24 cellular contexts compared by ENCODE assay signal in genomic region chr11:71843858-71844257, GRCh38. TPM values are rescaled to one million over a fixed set of nuclear protein-coding genes. Genes with fewer than 3 reads are reported as not detected.
DNase-seq lines count a peak whose midpoint lies in the region; ATAC-seq and TF ChIP-seq lines count a peak whose summit lies in the region.
"Had no signal": no experiment of that assay in that cellular context is flagged by ENCODE, and none has a peak within 500 bp of the region (broad histone marks: within the 10 kb centered on the region; RNA-seq: fewer than 3 reads in every experiment).

No MANE protein-coding gene starts in this region.

- no peak overlapping the region for H3K23ac ChIP-seq in trophoblast cell (ENCODE audit: low read length)

- no peak overlapping the region for H3K18ac ChIP-seq in trophoblast cell (ENCODE audit: low read length)

- H3K36me3 ChIP-seq in GM23338 (ENCODE audit: insufficient read depth): no peaks in the 10 kb centered on the region
- no peaks in the 10 kb centered on the region for H3K36me3 ChIP-seq in Panc1 (ENCODE audit: control insufficient read depth, insufficient read depth, low read length)
- H3K36me3 ChIP-seq in iPS DF 6.9 (ENCODE audit: control insufficient read depth, insufficient read depth, low read length): no peaks in the 10 kb centered on the region
- H3K36me3 ChIP-seq in spleen: no peaks in the 10 kb centered on the region
- H3K36me3 ChIP-seq in right atrium auricular region: no peaks in the 10 kb centered on the region
- H3K36me3 ChIP-seq in trophoblast cell (ENCODE audit: control insufficient read depth in 1 of 2, insufficient read depth in 2 of 2, low read length in 2 of 2): no peaks in the 10 kb centered on the region

- H3K27ac ChIP-seq in GM23338 (ENCODE audit: low read depth) (peak overlapping the region; percentile 32; the same call in 1 of the 2 replicates), Panc1 (ENCODE audit: low read length) (no peak overlapping the region), iPS DF 6.9 (ENCODE audit: low read length) (no peak overlapping the region), spleen (no peak overlapping the region), right atrium auricular region (no peak overlapping the region), trophoblast cell (ENCODE audit: low read depth, low read length) (no peak overlapping the region)

- H3K4me1 ChIP-seq in GM23338 (ENCODE audit: insufficient read depth) (peaks cover 16% of the 10 kb centered on the region), Panc1 (ENCODE audit: control insufficient read depth, insufficient read depth, low read length) (no peaks in the 10 kb centered on the region), iPS DF 6.9 (ENCODE audit: control insufficient read depth, insufficient read depth, low read length) (no peaks in the 10 kb centered on the region), spleen (no peaks in the 10 kb centered on the region), right atrium auricular region (no peaks in the 10 kb centered on the region), trophoblast cell (ENCODE audit: control insufficient read depth in 1 of 2, insufficient read depth in 2 of 2, low read length in 2 of 2) (no peaks in the 10 kb centered on the region)

- CTCF ChIA-PET in Panc1 (lab: Charles Lee): no interaction called here

- no CpG with 5 or more reads among the region's 15 CpGs for WGBS in iPS DF 6.9 (ENCODE audit: insufficient coverage, insufficient read length)
- 84 to 100% (median 88%) methylated on average over 9 to 15 of the region's 15 CpGs for WGBS in spleen, 5 donors
- no CpG with 5 or more reads among the region's 15 CpGs for WGBS in trophoblast cell (ENCODE audit: extremely low coverage, insufficient coverage, insufficient read length)

- no peaks in the 10 kb centered on the region for H3K9me2 ChIP-seq in GM23338 (ENCODE audit: insufficient read depth)

- H4K91ac ChIP-seq in trophoblast cell (ENCODE audit: low read depth, low read length): no peak overlapping the region

- H2BK120ac ChIP-seq in trophoblast cell (ENCODE audit: insufficient read depth, low read length, poor library complexity): no peak overlapping the region

- H3K79me2 ChIP-seq in GM23338 (replicated peaks; ENCODE audit: insufficient read depth) (no peaks in the 10 kb centered on the region), trophoblast cell (ENCODE audit: control insufficient read depth, insufficient read depth, low read length, poor library complexity) (no peaks in the 10 kb centered on the region)

- no peak overlapping the region; the same call in 1 of the 2 replicates for H3K27ac Mint-ChIP-seq in GM23338
- H3K27ac Mint-ChIP-seq: CD4-positive, alpha-beta T cell; HFFc6 had no signal

- ATAC-seq in GM23338 (peak; percentile 96), Panc1 (0 out of 2 replicates have a peak, but pooled peaks have one; percentile 26)

- DNase-seq in GM23338 (ENCODE audit: low spot score) (peak; percentile 62), Panc1 (ENCODE audit: low read depth, low spot score) (no peak), iPS DF 6.9 (ENCODE audit: low read depth, low spot score) (peak; percentile 18), spleen (peak; percentile 64), right atrium auricular region (ENCODE audit: low spot score) (no peak), trophoblast cell (no peak)
- DNase-seq in activated CD4-positive, alpha-beta T cell treated with anti-CD3 and anti-CD28 coated beads for 4 hours: no peak
- DNase-seq: Caco-2; CD4-positive, alpha-beta T cell; GOT3; HFFc6; MM.1S; NCI-H1092 treated with DMSO at 0.1 percent for 48 hours; NCI-H146; NCI-H2029 treated with DMSO at 0.1 percent for 48 hours; NCI-H2171 treated with DMSO at 0.1 percent for 48 hours; NCI-H446; NCI-H69; NK-92 treated with Interleukin-12 subunit alpha and Interleukin-12 subunit beta, amount 100 ng/mL, for 24 hours; Right ventricle myocardium superior had no signal

- no peak for TF ChIP-seq CTCF in GM23338 (conservative IDR thresholded peaks at IDR 0.05; ENCODE audit: low read depth in 2 of 2)
- no peak for TF ChIP-seq CTCF in Panc1 (IDR thresholded peaks at IDR 0.05)
- no peak for TF ChIP-seq CTCF in spleen (IDR thresholded peaks at IDR 0.05 in 8 of 11, conservative IDR thresholded peaks at IDR 0.05 in 3 of 11)
- no peak for TF ChIP-seq CTCF in right atrium auricular region (IDR thresholded peaks at IDR 0.05)

- H4K8ac ChIP-seq in trophoblast cell (ENCODE audit: low read depth, low read length): no peak overlapping the region

- H3K27me3 Mint-ChIP-seq in GM23338 (ENCODE audit: insufficient read depth, low read depth, poor library complexity): no peaks in the 10 kb centered on the region
- H3K27me3 Mint-ChIP-seq: CD4-positive, alpha-beta T cell had no signal

- peaks cover 5% of the 10 kb centered on the region; the same call in 1 of the 3 replicates for H3K36me3 Mint-ChIP-seq in GM23338 (ENCODE audit: low read depth)

- no peak overlapping the region for H2BK12ac ChIP-seq in trophoblast cell (ENCODE audit: low read length)

- no peak overlapping the region for H3K9ac ChIP-seq in trophoblast cell (ENCODE audit: low read length)

- H3K4me3 Mint-ChIP-seq in GM23338: no peak overlapping the region
- H3K4me3 Mint-ChIP-seq: CD4-positive, alpha-beta T cell; HFFc6 had no signal

- no peaks in the 10 kb centered on the region for H4K20me1 ChIP-seq in GM23338 (replicated peaks; ENCODE audit: insufficient read depth)

- peak overlapping the region; percentile 11; the same call in 1 of the 2 replicates for H3K4me2 ChIP-seq in GM23338
- no peak overlapping the region for H3K4me2 ChIP-seq in trophoblast cell (ENCODE audit: low read length)

- peaks cover 8% of the 10 kb centered on the region; the same call in 2 of the 3 replicates for H3K9me3 Mint-ChIP-seq in GM23338
- H3K9me3 Mint-ChIP-seq: HFFc6 had no signal

- in situ Hi-C loops in Panc1 (cut with HindIII; ENCODE audit: low pct_unique_long_range_greater_than_20kb, low sequenced_read_pairs): no loop called here

- no peak overlapping the region for H4K12ac ChIP-seq in trophoblast cell (ENCODE audit: low read depth, low read length)

- no peak overlapping the region for H3K14ac ChIP-seq in trophoblast cell (ENCODE audit: low read length)

- H3K27me3 ChIP-seq in GM23338 (ENCODE audit: insufficient read depth) (no peaks in the 10 kb centered on the region), Panc1 (ENCODE audit: control insufficient read depth, insufficient read depth, low read length) (no peaks in the 10 kb centered on the region), iPS DF 6.9 (ENCODE audit: control insufficient read depth, insufficient read depth, low read length) (no peaks in the 10 kb centered on the region), spleen (replicated peaks in 1 of 7) (no peaks in the 10 kb centered on the region), right atrium auricular region (no peaks in the 10 kb centered on the region), trophoblast cell (ENCODE audit: insufficient read depth, low read length) (no peaks in the 10 kb centered on the region)

- no peak for TF ChIP-seq POLR2A in spleen (IDR thresholded peaks at IDR 0.05)

- H3K4me3 ChIP-seq in GM23338: peak overlapping the region; percentile 4; the same call in 1 of the 2 replicates
- H3K4me3 ChIP-seq in Panc1 (ENCODE audit: low read depth in 2 of 2, low read length in 2 of 2): no peak overlapping the region
- H3K4me3 ChIP-seq in iPS DF 6.9 (ENCODE audit: low read length): no peak overlapping the region
- H3K4me3 ChIP-seq in spleen: no peak overlapping the region
- H3K4me3 ChIP-seq in right atrium auricular region: no peak overlapping the region
- H3K4me3 ChIP-seq in trophoblast cell (ENCODE audit: low read depth, low read length): no peak overlapping the region

- H3K4me1 Mint-ChIP-seq in GM23338: peaks cover 19% of the 10 kb centered on the region

- H2AFZ ChIP-seq in GM23338: peak overlapping the region; percentile 90
- H2AFZ ChIP-seq in trophoblast cell (ENCODE audit: insufficient read depth, low read length, poor library complexity): no peak overlapping the region

- H3K4ac ChIP-seq in trophoblast cell (ENCODE audit: low read depth, low read length): no peak overlapping the region

- H2BK5ac ChIP-seq in trophoblast cell (ENCODE audit: low read depth, low read length, poor library complexity): no peak overlapping the region

- H2AK5ac ChIP-seq in trophoblast cell (ENCODE audit: low read length): no peak overlapping the region

- H3F3A ChIP-seq in GM23338 (replicated peaks; ENCODE audit: low read depth): no peaks in the 10 kb centered on the region

- BruUV-seq in Panc1 (replicated peaks; lab: Mats Ljungman, UMichigan): no TSS peak

- no peaks in the 10 kb centered on the region for H3K79me1 ChIP-seq in trophoblast cell (ENCODE audit: low read length)

- POLR2A ChIA-PET in Panc1 (lab: Charles Lee): no interaction called here

- H3K9me3 ChIP-seq in Panc1 (ENCODE audit: control insufficient read depth, insufficient read depth, low read depth, low read length): no peaks in the 10 kb centered on the region
- no peaks in the 10 kb centered on the region for H3K9me3 ChIP-seq in iPS DF 6.9 (ENCODE audit: control insufficient read depth, insufficient read depth, low read length)
- peaks cover 0 to 11% (median 0%) of the 10 kb centered on the region in 8 donors for H3K9me3 ChIP-seq in spleen
- no peaks in the 10 kb centered on the region for H3K9me3 ChIP-seq in right atrium auricular region
- H3K9me3 ChIP-seq in trophoblast cell (ENCODE audit: insufficient read depth, low read depth, low read length): no peaks in the 10 kb centered on the region

- intact Hi-C loops in Panc1 (cut with micrococcal nuclease; ENCODE audit: unreplicated experiment): no loop called here
- intact Hi-C loops in spleen (cut with DNase I; ENCODE audit: low total_unique reads): no loop called here

TF ChIP-seq in GM23338, 12 proteins besides CTCF, POLR2A, EP300 and RAD21:
- TF ChIP-seq ZNF114 (CRISPR knock-in tag; IDR thresholded peaks at IDR 0.05) (no peak), NANOG (IDR thresholded peaks at IDR 0.05; ENCODE audit: borderline replicate concordance) (0 out of 2 replicates have a peak, but pooled peaks have one; percentile 26)

RNA-seq across cellular contexts. Expression of gene DEFB108B, which starts 10.9 kb away (rescaled TPM):
- not detected in 2 replicates for total RNA-seq in GM23338 (2014; rRNA removed; shearing (Covaris generic))
- polyA plus RNA-seq in GM23338 (2016; fragmentation: Nextera tagmentation; extraction: Ambion mirVana) (not detected in 2 replicates), spleen (not detected)
- total RNA-seq in Panc1 (2021; ENCODE audit: unreplicated experiment) (not detected), spleen (not detected), right atrium auricular region (not detected)
- not detected for polyA plus RNA-seq in Panc1 (2012; ENCODE audit: insufficient read length)
- polyA plus RNA-seq in trophoblast cell (2013): not detected in 2 replicates
- total RNA-seq: Caco-2; CD4-positive, alpha-beta T cell; HFFc6; HT-29; LHCN-M2; OCI-LY7; Right ventricle myocardium superior had no signal
- polyA plus RNA-seq: BJ had no signal

RNA-seq across cellular contexts. Expression of gene DEFB131B, which starts 34.4 kb away (rescaled TPM):
- not detected in 2 replicates for total RNA-seq in GM23338 (2014; rRNA removed; shearing (Covaris generic))
- polyA plus RNA-seq in GM23338 (2016; fragmentation: Nextera tagmentation; extraction: Ambion mirVana) (not detected in 2 replicates), spleen (not detected)
- total RNA-seq in Panc1 (2021; ENCODE audit: unreplicated experiment) (not detected), spleen (not detected), right atrium auricular region (not detected)
- polyA plus RNA-seq in Panc1 (2012; ENCODE audit: insufficient read length): not detected
- polyA plus RNA-seq in trophoblast cell (2013): not detected in 2 replicates
- total RNA-seq: Caco-2; CD4-positive, alpha-beta T cell; HFFc6; HT-29; LHCN-M2; OCI-LY7; Right ventricle myocardium superior had no signal
- polyA plus RNA-seq: BJ had no signal

Comparison
In these comparisons a context has a peak if more than half of its experiments do, and no peak if none do; other contexts are left out.
1. DNase-seq: peak in GM23338 (single experiment), iPS DF 6.9 (single experiment) and spleen (single experiment); none in Panc1 (single experiment), right atrium auricular region (single experiment), trophoblast cell (0 of 2) and activated CD4-positive, alpha-beta T cell treated with anti-CD3 and anti-CD28 coated beads for 4 hours (0 of 2).